In genomic region chr15:40469776-40470390, GRCh38 we compare ENCODE assay signal across 9 cellular contexts. TPM values are rescaled to one million over a fixed set of nuclear protein-coding genes. Genes with fewer than 3 reads are reported as not detected.
A peak's percentile ranks its signal among the peaks of the same experiment; 100 is the strongest.
DNase-seq lines count a peak whose midpoint lies in the region; ATAC-seq and TF ChIP-seq lines count a peak whose summit lies in the region.
"Had no signal": no experiment of that assay in that cellular context is flagged by ENCODE, and none has a peak within 500 bp of the region (broad histone marks: within the 10 kb centered on the region; RNA-seq: fewer than 3 reads in every experiment).

No MANE protein-coding gene starts in this region.

- H3K27me3 ChIP-seq in SJCRH30 (no peaks in the 10 kb centered on the region), esophagus (ENCODE audit: control insufficient read depth in 1 of 2, insufficient read depth in 2 of 2, low read length in 2 of 2) (no peaks in the 10 kb centered on the region), sigmoid colon (no peaks in the 10 kb centered on the region)

- no peak for ATAC-seq in GM18868 (IDR thresholded peaks at IDR 0.05; ENCODE audit: unreplicated experiment)

- 71 to 78% methylated on average over 7 of the region's 7 CpGs for WGBS in esophagus, 2 donors
- 85% methylated on average over 7 of the region's 7 CpGs for WGBS in sigmoid colon, 2 donors

- H3K36me3 ChIP-seq in SJCRH30 (peaks cover 5% of the 10 kb centered on the region), esophagus (ENCODE audit: control insufficient read depth in 2 of 2, insufficient read depth in 2 of 2, low read length in 1 of 2) (peaks cover 11 to 15% of the 10 kb centered on the region in 2 donors), sigmoid colon (peaks cover 6 to 21% (median 13%) of the 10 kb centered on the region in 4 donors)

- H3K27ac ChIP-seq in SJCRH30 (peak overlapping the region; percentile 65; the same call in 1 of the 2 replicates), esophagus (ENCODE audit: low read depth in 2 of 2, low read length in 1 of 2) (peak overlapping the region; percentile 83), sigmoid colon (peak overlapping the region; percentile 84 to 89 (median 88))

- H3K9me3 ChIP-seq in SJCRH30 (replicated peaks) (no peaks in the 10 kb centered on the region), esophagus (ENCODE audit: control insufficient read depth in 2 of 2, insufficient read depth in 1 of 2, low read depth in 1 of 2, low read length in 1 of 2) (no peaks in the 10 kb centered on the region), sigmoid colon (no peaks in the 10 kb centered on the region)

- peak; percentile 6 for DNase-seq in EL
- no peak for DNase-seq in SJCRH30
- DNase-seq in sigmoid colon: no peak
- DNase-seq in NK-92 treated with Interleukin-12 subunit alpha and Interleukin-12 subunit beta, amount 100 ng/mL, for 24 hours (lab: John Stamatoyannopoulos, UW): no peak
- DNase-seq in NCI-H1694 (lab: John Stamatoyannopoulos, UW): no peak
- no peak for DNase-seq in NCI-H2227 (lab: John Stamatoyannopoulos, UW; ENCODE audit: unreplicated experiment)
- DNase-seq: NCI-H187 treated with DMSO at 0.1 percent for 48 hours had no signal

- H3K4me3 ChIP-seq in SJCRH30 (peak overlapping the region; percentile 100), esophagus (ENCODE audit: low read depth in 1 of 2, low read length in 2 of 2) (no peak overlapping the region), sigmoid colon (peak overlapping the region in 3 of 4 donors; percentile 79 to 92 (median 85))

- no peak for TF ChIP-seq CTCF in sigmoid colon (IDR thresholded peaks at IDR 0.05)

- no peak for TF ChIP-seq POLR2A in sigmoid colon (IDR thresholded peaks at IDR 0.05)

- no peak for TF ChIP-seq EP300 in sigmoid colon (IDR thresholded peaks at IDR 0.05)

- peaks cover 17% of the 10 kb centered on the region for H3K4me1 ChIP-seq in SJCRH30
- H3K4me1 ChIP-seq in esophagus (ENCODE audit: control insufficient read depth in 2 of 2, insufficient read depth in 2 of 2, low read length in 1 of 2): peaks cover 0 to 12% of the 10 kb centered on the region in 2 donors
- peaks cover 0 to 22% (median 18%) of the 10 kb centered on the region in 4 donors for H3K4me1 ChIP-seq in sigmoid colon

- intact Hi-C loops in sigmoid colon (cut with DNase I): loop anchor here (2.0 to 5.0 kb wide), 3 partner anchors 29 to 97 kb away; partner anchors contain the start of genes BAHD1, CCDC32 and RPUSD2

RNA-seq across cellular contexts. Expression of gene CHST14, which starts 0.9 kb away (rescaled TPM):
- 36.7 and 39.4 TPM in 2 replicates for total RNA-seq in SJCRH30 (2014; rRNA removed; shearing (Covaris generic))
- polyA plus RNA-seq in esophagus (1 to 10 TPM; 4.3 to 4.4 TPM), sigmoid colon (1 to 10 TPM; 1.2 to 6.2 (median 1.2) TPM)
- total RNA-seq in sigmoid colon: 10 to 100 TPM in 1 of 4 donors, 1 to 10 TPM in 3; 6.4 to 10.2 (median 7.4) TPM

RNA-seq across cellular contexts. Expression of gene BAHD1, which starts 29.1 kb away (rescaled TPM):
- 10.9 and 11.0 TPM in 2 replicates for total RNA-seq in SJCRH30 (2014; rRNA removed; shearing (Covaris generic))
- polyA plus RNA-seq in esophagus (1 to 10 TPM; 6.7 to 8.1 TPM), sigmoid colon (10 to 100 TPM in 2 of 3 donors, 1 to 10 TPM in 1; 9.6 to 20.2 (median 14.1) TPM)
- total RNA-seq in sigmoid colon: 10 to 100 TPM in 1 of 4 donors, 1 to 10 TPM in 3; 7.7 to 16.3 (median 9.3) TPM

Comparison
In these comparisons a context has a peak if more than half of its experiments do, and no peak if none do; other contexts are left out.
1. H3K4me3 ChIP-seq: peak in SJCRH30 (single experiment) and sigmoid colon (3 of 4); none in esophagus (0 of 2).
2. Peak in every context shown above with its lines, with median percentiles within 50 percentile points of each other: H3K27ac ChIP-seq.